11 cellular contexts compared by ENCODE assay signal in genomic region chr10:79162861-79163662, GRCh38.
A peak's percentile ranks its signal among the peaks of the same experiment; 100 is the strongest.
DNase-seq lines count a peak whose midpoint lies in the region; TF ChIP-seq lines count a peak whose summit lies in the region.
"Had no signal": no experiment of that assay in that cellular context is flagged by ENCODE, and none has a peak within 500 bp of the region (broad histone marks: within the 10 kb centered on the region; RNA-seq: fewer than 3 reads in every experiment).

No MANE protein-coding gene starts in this region.

- 43 to 57% (median 45%) methylated on average over 17 of the region's 17 CpGs for WGBS in ovary, 3 donors

- no peaks in the 10 kb centered on the region for H3K9me3 ChIP-seq in BLaER1 treated with 17β-estradiol and CSF1 and Interleukin-3, amounts not matched to agents 10 nM and 100 nM (replicated peaks in 1 of 11)
- H3K9me3 ChIP-seq in PC-9 (ENCODE audit: insufficient read depth, low read depth) (no peaks in the 10 kb centered on the region), ovary (no peaks in the 10 kb centered on the region)

- POLR2A ChIA-PET in PC-9 (lab: Charles Lee; ENCODE audit: unreplicated experiment), result interaction anchor here (0.6 kb wide), 1 partner anchor 88 kb away, joined by 3 read pairs; no protein-coding TSS in a partner anchor

- H3K9me2 ChIP-seq in PC-9 (ENCODE audit: insufficient read depth), result no peaks in the 10 kb centered on the region

- intact Hi-C loops in PC-9 (cut with micrococcal nuclease; ENCODE audit: unreplicated experiment), result loop anchor here (1.0 kb wide), 2 partner anchors 21 to 29 kb away; no protein-coding TSS in a partner anchor
- intact Hi-C loops in ovary (cut with DNase I), result no loop called here

- peaks cover 5% of the 10 kb centered on the region; the same call in 1 of the 2 replicates for H3F3A ChIP-seq in PC-9 (ENCODE audit: insufficient read depth, low read depth)

- peaks cover 21% of the 10 kb centered on the region for H3K79me2 ChIP-seq in PC-9 (ENCODE audit: low read depth)

- H3K36me3 ChIP-seq in BLaER1 treated with 17β-estradiol and CSF1 and Interleukin-3, amounts not matched to agents 10 nM and 100 nM, result peaks cover 35 to 97% (median 63%) of the 10 kb centered on the region in 11 experiments; a peak in 20 of 22 replicates
- 0 out of 2 replicates have a peak, but pooled peaks cover 6% of the 10 kb centered on the region for H3K36me3 ChIP-seq in PC-9 (ENCODE audit: low read depth)
- H3K36me3 ChIP-seq in ovary, result no peaks in the 10 kb centered on the region

- peak overlapping the region; percentile 19 to 55 (median 39); a peak in 20 of 22 replicates for H3K4me2 ChIP-seq in BLaER1 treated with 17β-estradiol and CSF1 and Interleukin-3, amounts not matched to agents 10 nM and 100 nM
- H3K4me2 ChIP-seq in PC-9, result peak overlapping the region; percentile 27; the same call in 1 of the 2 replicates

- peaks cover 99 to 100% (median 100%) of the 10 kb centered on the region in 11 experiments for H4K20me1 ChIP-seq in BLaER1 treated with 17β-estradiol and CSF1 and Interleukin-3, amounts not matched to agents 10 nM and 100 nM
- peaks cover 22% of the 10 kb centered on the region for H4K20me1 ChIP-seq in PC-9 (ENCODE audit: insufficient read depth)

- no peak overlapping the region for H3K27ac ChIP-seq in BLaER1 treated with 17β-estradiol and CSF1 and Interleukin-3, amounts not matched to agents 10 nM and 100 nM
- H3K27ac ChIP-seq in PC-9 (peak overlapping the region; percentile 39; the same call in 1 of the 2 replicates), epithelial cell of prostate (peak overlapping the region; percentile 24), ovary (peak overlapping the region; percentile 17 to 71)

- no TSS peak for BruUV-seq in PC-9 (replicated peaks; lab: Mats Ljungman, UMichigan)

- no peaks in the 10 kb centered on the region for H3K27me3 ChIP-seq in BLaER1 treated with 17β-estradiol and CSF1 and Interleukin-3, amounts not matched to agents 10 nM and 100 nM
- H3K27me3 ChIP-seq in PC-9 (ENCODE audit: insufficient read depth, low read depth) (no peaks in the 10 kb centered on the region), ovary (no peaks in the 10 kb centered on the region)

- peak overlapping the region in 2 of 11 experiments; percentile 7 to 34; a peak in 2 of 22 replicates for H3K9ac ChIP-seq in BLaER1 treated with 17β-estradiol and CSF1 and Interleukin-3, amounts not matched to agents 10 nM and 100 nM

- no peak overlapping the region for H3K4me3 ChIP-seq in BLaER1 treated with 17β-estradiol and CSF1 and Interleukin-3, amounts not matched to agents 10 nM and 100 nM
- H3K4me3 ChIP-seq in PC-9, result no peak overlapping the region
- no peak overlapping the region for H3K4me3 ChIP-seq in ovary

- CTCF ChIA-PET in PC-9 (lab: Charles Lee), result interaction anchor here (1.0 kb wide), 1 partner anchor 33 kb away, joined by 3 read pairs; no protein-coding TSS in a partner anchor

- no peak for TF ChIP-seq POLR2A in ovary (IDR thresholded peaks at IDR 0.05)

- DNase-seq in PC-9 (peak; percentile 86 to 88), epithelial cell of prostate (ENCODE audit: low read depth, low spot score) (no peak), ovary (peak in 1 of 5 donors; percentile 61), GM19238 (ENCODE audit: insufficient read length, low spot score) (no peak), hippocampal formation (lab: John Stamatoyannopoulos, UW) (no peak)
- DNase-seq in effector CD4-positive, alpha-beta T cell, result no peak
- DNase-seq in stimulated activated CD4-positive, alpha-beta T cell treated with anti-CD3 and anti-CD28 coated beads, Interleukin-2, amount 100 ng/mL, for 24 hours, result no peak
- DNase-seq: activated B cell treated with CpG ODN at 0.5 μM for 24 hours; CD4-positive, alpha-beta T cell; SHP77 treated with DMSO at 0.1 percent for 48 hours had no signal

- TF ChIP-seq CTCF in PC-9 (conservative IDR thresholded peaks at IDR 0.05) (no peak), ovary (IDR thresholded peaks at IDR 0.05) (no peak)

- no peak for TF ChIP-seq EP300 in ovary (IDR thresholded peaks at IDR 0.05)

- peaks cover 72 to 100% (median 100%) of the 10 kb centered on the region in 10 experiments for H3K4me1 ChIP-seq in BLaER1 treated with 17β-estradiol and CSF1 and Interleukin-3, amounts not matched to agents 10 nM and 100 nM
- H3K4me1 ChIP-seq in PC-9 (replicated peaks; ENCODE audit: insufficient read depth) (peaks cover 24% of the 10 kb centered on the region), ovary (ENCODE audit: insufficient read depth) (peaks cover 52% of the 10 kb centered on the region)

- no peak overlapping the region for H2AFZ ChIP-seq in PC-9

Comparison
In these comparisons a context has a peak if more than half of its experiments do, and no peak if none do; other contexts are left out.
1. H3K27ac ChIP-seq: peak in PC-9 (single experiment), epithelial cell of prostate (single experiment) and ovary (2 of 2); none in BLaER1 treated with 17β-estradiol and CSF1 and Interleukin-3, amounts not matched to agents 10 nM and 100 nM (0 of 11).
2. DNase-seq: peak in PC-9 (2 of 2); none in epithelial cell of prostate (single experiment), effector CD4-positive, alpha-beta T cell (single experiment), GM19238 (single experiment), hippocampal formation (0 of 2) and stimulated activated CD4-positive, alpha-beta T cell treated with anti-CD3 and anti-CD28 coated beads, Interleukin-2, amount 100 ng/mL, for 24 hours (0 of 2).